ENCODE assay signal across 13 cellular contexts in genomic region chr17:49224997-49225337, GRCh38. TPM values are rescaled to one million over a fixed set of nuclear protein-coding genes. Genes with fewer than 3 reads are reported as not detected.
DNase-seq lines count a peak whose midpoint lies in the region; ATAC-seq lines count a peak whose summit lies in the region.
"Had no signal": no experiment of that assay in that cellular context is flagged by ENCODE, and none has a peak within 500 bp of the region (broad histone marks: within the 10 kb centered on the region; RNA-seq: fewer than 3 reads in every experiment).

No MANE protein-coding gene starts in this region.

- peak overlapping the region; percentile 63 for H3K4me3 Mint-ChIP-seq in activated naive CD4-positive, alpha-beta T cell treated with anti-CD3 and anti-CD28 coated beads for 36 hours
- peak overlapping the region; percentile 41 for H3K4me3 Mint-ChIP-seq in activated CD4-positive, alpha-beta memory T cell treated with anti-CD3 and anti-CD28 coated beads, Interleukin-2, amount 10 ng/mL, durations not matched to agents 7 days and 5 days
- peak overlapping the region; percentile 66 for H3K4me3 Mint-ChIP-seq in stimulated activated memory B cell treated with anti-CD40 and anti-IgM and Interleukin-4, amounts not matched to agents 10 μg/mL and 1 μg/mL and 100 μg/mL, for 72 hours

- no peaks in the 10 kb centered on the region for H3K9me3 ChIP-seq in iPS-20b (ENCODE audit: insufficient read depth, low read depth, low read length)
- H3K9me3 ChIP-seq: tibial artery had no signal

- no peaks in the 10 kb centered on the region for H3K36me3 ChIP-seq in iPS-20b (ENCODE audit: insufficient read depth, low read depth, low read length)
- H3K36me3 ChIP-seq: tibial artery had no signal

- H3K27me3 ChIP-seq in iPS-20b (ENCODE audit: insufficient read depth, low read length): peaks cover 83% of the 10 kb centered on the region

- CTCF ChIA-PET in activated naive CD4-positive, alpha-beta T cell treated with anti-CD3 and anti-CD28 coated beads for 36 hours (lab: Charles Lee): interaction anchor here (0.9 to 6.2 kb wide), 6 partner anchors 10 to 44 kb away, joined by 3 to 117 read pairs (median 4); no protein-coding TSS in a partner anchor
- CTCF ChIA-PET in activated CD4-positive, alpha-beta memory T cell treated with anti-CD3 and anti-CD28 coated beads, Interleukin-2, amount 10 ng/mL, durations not matched to agents 7 days and 5 days (lab: Charles Lee): interaction anchor here (1.0 to 7.7 kb wide), 8 partner anchors 8 to 280 kb away, joined by 3 to 105 read pairs (median 4); partner anchors contain the start of gene SNF8

- peaks cover 18% of the 10 kb centered on the region for H3K27me3 Mint-ChIP-seq in activated naive CD4-positive, alpha-beta T cell treated with anti-CD3 and anti-CD28 coated beads for 36 hours (ENCODE audit: low read depth)
- H3K27me3 Mint-ChIP-seq in activated CD4-positive, alpha-beta memory T cell treated with anti-CD3 and anti-CD28 coated beads, Interleukin-2, amount 10 ng/mL, durations not matched to agents 7 days and 5 days: peaks cover 36% of the 10 kb centered on the region
- peaks cover 9% of the 10 kb centered on the region for H3K27me3 Mint-ChIP-seq in stimulated activated memory B cell treated with anti-CD40 and anti-IgM and Interleukin-4, amounts not matched to agents 10 μg/mL and 1 μg/mL and 100 μg/mL, for 72 hours

- intact Hi-C loops in activated naive CD4-positive, alpha-beta T cell treated with anti-CD3 and anti-CD28 coated beads for 36 hours (cut with micrococcal nuclease): loop anchor here (5.0 kb wide), 1 partner anchor 162 kb away; no protein-coding TSS in a partner anchor

- H3K27ac ChIP-seq in iPS-20b (ENCODE audit: low read length): no peak overlapping the region
- H3K27ac ChIP-seq: tibial artery had no signal

- H3K36me3 Mint-ChIP-seq in activated naive CD4-positive, alpha-beta T cell treated with anti-CD3 and anti-CD28 coated beads for 36 hours (ENCODE audit: low read depth): peaks cover 8% of the 10 kb centered on the region
- peaks cover 27% of the 10 kb centered on the region for H3K36me3 Mint-ChIP-seq in activated CD4-positive, alpha-beta memory T cell treated with anti-CD3 and anti-CD28 coated beads, Interleukin-2, amount 10 ng/mL, durations not matched to agents 7 days and 5 days (ENCODE audit: low read depth)
- H3K36me3 Mint-ChIP-seq in stimulated activated memory B cell treated with anti-CD40 and anti-IgM and Interleukin-4, amounts not matched to agents 10 μg/mL and 1 μg/mL and 100 μg/mL, for 72 hours: peaks cover 22% of the 10 kb centered on the region

- ATAC-seq in stimulated activated memory B cell treated with anti-CD40 and anti-IgM and Interleukin-4, amounts not matched to agents 10 μg/mL and 1 μg/mL and 100 μg/mL, for 72 hours: no peak

- H3K4me3 ChIP-seq in iPS-20b (ENCODE audit: low read length): peak overlapping the region; percentile 59

- no peak overlapping the region for H3K27ac Mint-ChIP-seq in activated naive CD4-positive, alpha-beta T cell treated with anti-CD3 and anti-CD28 coated beads for 36 hours
- no peak overlapping the region for H3K27ac Mint-ChIP-seq in activated CD4-positive, alpha-beta memory T cell treated with anti-CD3 and anti-CD28 coated beads, Interleukin-2, amount 10 ng/mL, durations not matched to agents 7 days and 5 days
- no peak overlapping the region for H3K27ac Mint-ChIP-seq in stimulated activated memory B cell treated with anti-CD40 and anti-IgM and Interleukin-4, amounts not matched to agents 10 μg/mL and 1 μg/mL and 100 μg/mL, for 72 hours

- no peak for DNase-seq in activated naive CD4-positive, alpha-beta T cell treated with anti-CD3 and anti-CD28 coated beads for 36 hours
- DNase-seq in activated naive CD4-positive, alpha-beta T cell (lab: John Stamatoyannopoulos, UW): no peak
- DNase-seq in activated CD4-positive, alpha-beta memory T cell treated with anti-CD3 and anti-CD28 coated beads, Interleukin-2, amount 10 ng/mL, durations not matched to agents 7 days and 5 days: no peak
- DNase-seq in medulla oblongata (ENCODE audit: extremely low spot score) (no peak), globus pallidus (ENCODE audit: low spot score) (no peak), DMS79 treated with DMSO at 0.1 percent for 48 hours (lab: John Stamatoyannopoulos, UW) (no peak)
- DNase-seq: cerebellar nuclear complex, GDM1, NCI-H1417 treated with DMSO at 0.1 percent for 48 hours, tibial artery had no signal

- H3K4me1 Mint-ChIP-seq in activated naive CD4-positive, alpha-beta T cell treated with anti-CD3 and anti-CD28 coated beads for 36 hours (ENCODE audit: low read depth): peaks cover 21% of the 10 kb centered on the region
- H3K4me1 Mint-ChIP-seq in activated CD4-positive, alpha-beta memory T cell treated with anti-CD3 and anti-CD28 coated beads, Interleukin-2, amount 10 ng/mL, durations not matched to agents 7 days and 5 days: peaks cover 42% of the 10 kb centered on the region
- H3K4me1 Mint-ChIP-seq in stimulated activated memory B cell treated with anti-CD40 and anti-IgM and Interleukin-4, amounts not matched to agents 10 μg/mL and 1 μg/mL and 100 μg/mL, for 72 hours: peaks cover 53% of the 10 kb centered on the region

- H3K9ac ChIP-seq in iPS-20b (ENCODE audit: low read depth, low read length): peak overlapping the region; percentile 41; the same call in 1 of the 2 replicates

- POLR2A ChIA-PET in activated CD4-positive, alpha-beta memory T cell treated with anti-CD3 and anti-CD28 coated beads, Interleukin-2, amount 10 ng/mL, durations not matched to agents 7 days and 5 days (lab: Charles Lee): interaction anchor here (1.1 to 5.1 kb wide), 7 partner anchors 10 to 136 kb away, joined by 3 to 63 read pairs (median 6); partner anchors contain the start of genes ABI3 and GNGT2

- no peaks in the 10 kb centered on the region for H3K9me3 Mint-ChIP-seq in activated naive CD4-positive, alpha-beta T cell treated with anti-CD3 and anti-CD28 coated beads for 36 hours
- H3K9me3 Mint-ChIP-seq in activated CD4-positive, alpha-beta memory T cell treated with anti-CD3 and anti-CD28 coated beads, Interleukin-2, amount 10 ng/mL, durations not matched to agents 7 days and 5 days: no peaks in the 10 kb centered on the region
- H3K9me3 Mint-ChIP-seq in stimulated activated memory B cell treated with anti-CD40 and anti-IgM and Interleukin-4, amounts not matched to agents 10 μg/mL and 1 μg/mL and 100 μg/mL, for 72 hours: no peaks in the 10 kb centered on the region

- no peaks in the 10 kb centered on the region for H3K4me1 ChIP-seq in iPS-20b (ENCODE audit: insufficient read depth, low read length)

RNA-seq across cellular contexts. Expression of gene PHOSPHO1, which starts 5.6 kb away (rescaled TPM):
- total RNA-seq in activated naive CD4-positive, alpha-beta T cell treated with anti-CD3 and anti-CD28 coated beads for 36 hours: not detected
- not detected for total RNA-seq in activated CD4-positive, alpha-beta memory T cell treated with anti-CD3 and anti-CD28 coated beads, Interleukin-2, amount 10 ng/mL, durations not matched to agents 7 days and 5 days

RNA-seq across cellular contexts. Expression of gene ABI3, which starts 14.5 kb away (rescaled TPM):
- total RNA-seq in activated naive CD4-positive, alpha-beta T cell treated with anti-CD3 and anti-CD28 coated beads for 36 hours: 10 to 100 TPM; 18.7 to 18.9 TPM
- total RNA-seq in activated CD4-positive, alpha-beta memory T cell treated with anti-CD3 and anti-CD28 coated beads, Interleukin-2, amount 10 ng/mL, durations not matched to agents 7 days and 5 days: 10 to 100 TPM; 46.3 to 48.2 TPM
- total RNA-seq: fibroblast of lung had no signal

RNA-seq across cellular contexts. Expression of gene GNGT2, which starts 14.6 kb away (rescaled TPM):
- total RNA-seq in activated naive CD4-positive, alpha-beta T cell treated with anti-CD3 and anti-CD28 coated beads for 36 hours: 10 to 100 TPM; 40.3 to 41.3 TPM
- 10 to 100 TPM; 22.7 to 23.8 TPM for total RNA-seq in activated CD4-positive, alpha-beta memory T cell treated with anti-CD3 and anti-CD28 coated beads, Interleukin-2, amount 10 ng/mL, durations not matched to agents 7 days and 5 days
- total RNA-seq: fibroblast of lung had no signal
